1 cellular context compared by ENCODE assay signal in genomic region chr20:47396762-47397476, GRCh38.
A peak's percentile ranks its signal among the peaks of the same experiment; 100 is the strongest.
TF ChIP-seq lines count a peak whose summit lies in the region.

No MANE protein-coding gene starts in this region.

TF ChIP-seq in HepG2, 621 proteins besides CTCF, POLR2A, EP300 and RAD21 (continued from another document and continues in another):
- TF ChIP-seq ZNF503 (CRISPR knock-in tag; IDR thresholded peaks at IDR 0.05) (no peak), FOXA1 (IDR thresholded peaks at IDR 0.05) (no peak), FOXA1 (CRISPR knock-in tag; IDR thresholded peaks at IDR 0.05) (peak; percentile 44; the same call in 1 of the 2 replicates), TCF12 (IDR thresholded peaks at IDR 0.05) (no peak), TCF12 (CRISPR knock-in tag; IDR thresholded peaks at IDR 0.05) (0 out of 2 replicates have a peak, but pooled peaks have one; percentile 36), MAX (IDR thresholded peaks at IDR 0.05) (no peak), HDAC2 (CRISPR knock-in tag; IDR thresholded peaks at IDR 0.05) (peak; percentile 54; the same call in 1 of the 2 replicates), DBP (CRISPR knock-in tag; IDR thresholded peaks at IDR 0.05; ENCODE audit: not compliant biosample characterization) (no peak), ZNF883 (CRISPR knock-in tag; IDR thresholded peaks at IDR 0.05; ENCODE audit: not compliant biosample characterization) (no peak), IKZF5 (CRISPR knock-in tag; IDR thresholded peaks at IDR 0.05) (0 out of 2 replicates have a peak, but pooled peaks have one; percentile 16), ZNF224 (CRISPR knock-in tag; IDR thresholded peaks at IDR 0.05) (no peak), SOX5 (CRISPR knock-in tag; IDR thresholded peaks at IDR 0.05; ENCODE audit: borderline replicate concordance) (peak; percentile 15; the same call in 1 of the 2 replicates), ZNF790 (CRISPR knock-in tag; IDR thresholded peaks at IDR 0.05; ENCODE audit: borderline replicate concordance) (no peak), ELF1 (CRISPR knock-in tag; IDR thresholded peaks at IDR 0.05) (peak; percentile 43; the same call in 1 of the 2 replicates), POLR2G (IDR thresholded peaks at IDR 0.05; ENCODE audit: low read depth, low read length) (no peak), ZNF770 (CRISPR knock-in tag; IDR thresholded peaks at IDR 0.05) (peak; percentile 84), HMG20B (CRISPR knock-in tag; conservative IDR thresholded peaks at IDR 0.05) (0 out of 2 replicates have a peak, but pooled peaks have one; percentile 21), TCF7 (IDR thresholded peaks at IDR 0.05; ENCODE audit: low read depth) (peak; percentile 9; the same call in 1 of the 2 replicates), ZNF143 (CRISPR knock-in tag; IDR thresholded peaks at IDR 0.05) (peak; percentile 50; the same call in 1 of the 2 replicates), ZNF562 (CRISPR knock-in tag; IDR thresholded peaks at IDR 0.05; ENCODE audit: borderline replicate concordance) (no peak), NFYC (CRISPR knock-in tag; IDR thresholded peaks at IDR 0.05) (no peak), TBX2 (CRISPR knock-in tag; IDR thresholded peaks at IDR 0.05; ENCODE audit: borderline replicate concordance) (peak; percentile 72; the same call in 1 of the 2 replicates), HOXA3 (CRISPR knock-in tag; IDR thresholded peaks at IDR 0.05) (peak; percentile 27), ZFX (CRISPR knock-in tag; IDR thresholded peaks at IDR 0.05; ENCODE audit: low read depth) (no peak), KDM2A (CRISPR knock-in tag; IDR thresholded peaks at IDR 0.05; ENCODE audit: borderline replicate concordance, low read depth) (no peak), SOX6 (IDR thresholded peaks at IDR 0.05) (no peak), SOX6 (CRISPR knock-in tag; IDR thresholded peaks at IDR 0.05) (peak; percentile 67; the same call in 1 of the 2 replicates), HNF4A (CRISPR knock-in tag; IDR thresholded peaks at IDR 0.05) (peak; percentile 59), ZNF839 (CRISPR knock-in tag; IDR thresholded peaks at IDR 0.05; ENCODE audit: borderline replicate concordance) (no peak), BCL3 (CRISPR knock-in tag; IDR thresholded peaks at IDR 0.05) (0 out of 2 replicates have a peak, but pooled peaks have one; percentile 2), NKX3-1 (CRISPR knock-in tag; IDR thresholded peaks at IDR 0.05) (peak; percentile 59; the same call in 1 of the 2 replicates), ARID5B (CRISPR knock-in tag; IDR thresholded peaks at IDR 0.05) (peak; percentile 67), SP2 (CRISPR knock-in tag; IDR thresholded peaks at IDR 0.05) (no peak), NCOA2 (CRISPR knock-in tag; IDR thresholded peaks at IDR 0.05) (0 out of 2 replicates have a peak, but pooled peaks have one; percentile 20), HMG20A (CRISPR knock-in tag; IDR thresholded peaks at IDR 0.05; ENCODE audit: borderline replicate concordance) (peak; percentile 21; the same call in 1 of the 2 replicates), HMGA1 (CRISPR knock-in tag; conservative IDR thresholded peaks at IDR 0.05) (no peak), DMAP1 (CRISPR knock-in tag; IDR thresholded peaks at IDR 0.05) (peak; percentile 76), PHF8 (CRISPR knock-in tag; IDR thresholded peaks at IDR 0.05) (no peak), MYNN (CRISPR knock-in tag; IDR thresholded peaks at IDR 0.05; ENCODE audit: low read depth) (no peak), ZFP37 (CRISPR knock-in tag; IDR thresholded peaks at IDR 0.05; ENCODE audit: borderline replicate concordance) (0 out of 2 replicates have a peak, but pooled peaks have one; percentile 16), ZNF230 (CRISPR knock-in tag; IDR thresholded peaks at IDR 0.05) (0 out of 2 replicates have a peak, but pooled peaks have one; percentile 64), SUZ12 (IDR thresholded peaks at IDR 0.05; ENCODE audit: low read depth, low read length) (no peak), ZNF576 (CRISPR knock-in tag; IDR thresholded peaks at IDR 0.05) (0 out of 2 replicates have a peak, but pooled peaks have one; percentile 52), HINFP (CRISPR knock-in tag; IDR thresholded peaks at IDR 0.05; ENCODE audit: low read depth) (no peak), CAMTA2 (CRISPR knock-in tag; IDR thresholded peaks at IDR 0.05; ENCODE audit: borderline replicate concordance) (0 out of 2 replicates have a peak, but pooled peaks have one; percentile 52), YEATS4 (CRISPR knock-in tag; IDR thresholded peaks at IDR 0.05; ENCODE audit: borderline replicate concordance) (0 out of 2 replicates have a peak, but pooled peaks have one; percentile 12), ZNF800 (CRISPR knock-in tag; IDR thresholded peaks at IDR 0.05) (no peak), YY1 (IDR thresholded peaks at IDR 0.05; ENCODE audit: insufficient read depth, insufficient replicate concordance, low read depth, low read length) (peak; percentile 76), ZNF331 (CRISPR knock-in tag; IDR thresholded peaks at IDR 0.05) (peak; percentile 44; the same call in 1 of the 2 replicates), GZF1 (CRISPR knock-in tag; IDR thresholded peaks at IDR 0.05) (no peak), KAT7 (CRISPR knock-in tag; IDR thresholded peaks at IDR 0.05; ENCODE audit: borderline replicate concordance) (0 out of 2 replicates have a peak, but pooled peaks have one; percentile 35)
